ENCODE assay signal across 12 cellular contexts in genomic region chr2:204550738-204551137, GRCh38. TPM values are rescaled to one million over a fixed set of nuclear protein-coding genes. Genes with fewer than 3 reads are reported as not detected.
DNase-seq lines count a peak whose midpoint lies in the region; ATAC-seq and TF ChIP-seq lines count a peak whose summit lies in the region.
"Had no signal": no experiment of that assay in that cellular context is flagged by ENCODE, and none has a peak within 500 bp of the region (broad histone marks: within the 10 kb centered on the region; RNA-seq: fewer than 3 reads in every experiment).

No MANE protein-coding gene starts in this region.

- peaks cover 5% of the 10 kb centered on the region for H3K9me3 Mint-ChIP-seq in chondrocyte (ENCODE audit: low read depth)
- no peaks in the 10 kb centered on the region for H3K9me3 Mint-ChIP-seq in activated CD4-positive, alpha-beta T cell treated with anti-CD3 and anti-CD28 coated beads, Interleukin-2, amount 10 ng/mL, durations not matched to agents 24 days and 14 days
- H3K9me3 Mint-ChIP-seq: central memory CD8-positive, alpha-beta T cell had no signal

- no peaks in the 10 kb centered on the region for H3K27me3 ChIP-seq in lower lobe of right lung (ENCODE audit: low read depth)
- no peaks in the 10 kb centered on the region for H3K27me3 ChIP-seq in uterus
- no peaks in the 10 kb centered on the region for H3K27me3 ChIP-seq in SJCRH30
- H3K27me3 ChIP-seq: pancreas, vagina had no signal

- H3K4me3 ChIP-seq in lower lobe of right lung (no peak overlapping the region), uterus (no peak overlapping the region), SJCRH30 (no peak overlapping the region)
- H3K4me3 ChIP-seq: pancreas, PC-9, vagina had no signal

- H3K36me3 ChIP-seq in lower lobe of right lung: no peaks in the 10 kb centered on the region
- no peaks in the 10 kb centered on the region for H3K36me3 ChIP-seq in uterus
- no peaks in the 10 kb centered on the region for H3K36me3 ChIP-seq in SJCRH30
- H3K36me3 ChIP-seq: pancreas, vagina had no signal

- H3K27ac Mint-ChIP-seq in chondrocyte (ENCODE audit: unreplicated experiment): peak overlapping the region; percentile 90
- no peak overlapping the region for H3K27ac Mint-ChIP-seq in activated CD4-positive, alpha-beta T cell treated with anti-CD3 and anti-CD28 coated beads, Interleukin-2, amount 10 ng/mL, durations not matched to agents 24 days and 14 days

- TF ChIP-seq CTCF in chondrocyte (IDR thresholded peaks at IDR 0.05) (no peak), lower lobe of right lung (IDR thresholded peaks at IDR 0.05) (no peak), uterus (IDR thresholded peaks at IDR 0.05) (no peak)

- no peaks in the 10 kb centered on the region for H3K9me3 ChIP-seq in lower lobe of right lung
- no peaks in the 10 kb centered on the region for H3K9me3 ChIP-seq in uterus
- no peaks in the 10 kb centered on the region for H3K9me3 ChIP-seq in SJCRH30 (replicated peaks)
- H3K9me3 ChIP-seq: pancreas, vagina had no signal

- TF ChIP-seq POLR2A in uterus (IDR thresholded peaks at IDR 0.05): no peak

- H3K36me3 Mint-ChIP-seq in chondrocyte (ENCODE audit: low read depth): peaks cover 2% of the 10 kb centered on the region
- H3K36me3 Mint-ChIP-seq in activated CD4-positive, alpha-beta T cell treated with anti-CD3 and anti-CD28 coated beads, Interleukin-2, amount 10 ng/mL, durations not matched to agents 24 days and 14 days (ENCODE audit: low read depth): no peaks in the 10 kb centered on the region

- DNase-seq in HT1080 (ENCODE audit: low read depth): peak; percentile 20
- DNase-seq in chondrocyte (ENCODE audit: low spot score): no peak
- DNase-seq in lower lobe of right lung: no peak
- DNase-seq in uterus: no peak
- DNase-seq in activated CD4-positive, alpha-beta T cell treated with anti-CD3 and anti-CD28 coated beads, Interleukin-2, amount 10 ng/mL, durations not matched to agents 24 days and 14 days: no peak
- DNase-seq in HT-29 (ENCODE audit: low spot score): no peak
- no peak for DNase-seq in SJCRH30
- DNase-seq: NCI-H187 treated with DMSO at 0.1 percent for 48 hours, pancreas had no signal

- H3K27ac ChIP-seq in lower lobe of right lung (peak overlapping the region; percentile 19), uterus (peak overlapping the region; percentile 26 to 53), SJCRH30 (no peak overlapping the region)
- H3K27ac ChIP-seq: PC-9, vagina had no signal

- H3K4me1 ChIP-seq in lower lobe of right lung: peaks cover 25% of the 10 kb centered on the region
- no peaks in the 10 kb centered on the region for H3K4me1 ChIP-seq in uterus
- H3K4me1 ChIP-seq in SJCRH30: no peaks in the 10 kb centered on the region; the same call in 1 of the 2 replicates

- no peaks in the 10 kb centered on the region for H3K27me3 Mint-ChIP-seq in chondrocyte (ENCODE audit: low read depth)
- peaks cover 28% of the 10 kb centered on the region for H3K27me3 Mint-ChIP-seq in activated CD4-positive, alpha-beta T cell treated with anti-CD3 and anti-CD28 coated beads, Interleukin-2, amount 10 ng/mL, durations not matched to agents 24 days and 14 days

- peak overlapping the region; percentile 8 for H3K4me3 Mint-ChIP-seq in chondrocyte (ENCODE audit: unreplicated experiment)
- H3K4me3 Mint-ChIP-seq in activated CD4-positive, alpha-beta T cell treated with anti-CD3 and anti-CD28 coated beads, Interleukin-2, amount 10 ng/mL, durations not matched to agents 24 days and 14 days: no peak overlapping the region
- H3K4me3 Mint-ChIP-seq: central memory CD8-positive, alpha-beta T cell had no signal

- intact Hi-C loops in lower lobe of right lung (cut with DNase I): no loop called here
- intact Hi-C loops in uterus (cut with DNase I; ENCODE audit: low total_unique reads): no loop called here
- intact Hi-C loops in activated CD4-positive, alpha-beta T cell treated with anti-CD3 and anti-CD28 coated beads, Interleukin-2, amount 10 ng/mL, durations not matched to agents 24 days and 14 days (cut with micrococcal nuclease): no loop called here

- no peak for ATAC-seq in lower lobe of right lung

- peaks cover 56% of the 10 kb centered on the region for H3K4me1 Mint-ChIP-seq in chondrocyte (ENCODE audit: low read depth)
- H3K4me1 Mint-ChIP-seq in activated CD4-positive, alpha-beta T cell treated with anti-CD3 and anti-CD28 coated beads, Interleukin-2, amount 10 ng/mL, durations not matched to agents 24 days and 14 days: peaks cover 3% of the 10 kb centered on the region
- H3K4me1 Mint-ChIP-seq: central memory CD8-positive, alpha-beta T cell had no signal

RNA-seq across cellular contexts. Expression of gene PARD3B, which starts 5.5 kb away (rescaled TPM):
- 0.73 and 2.2 TPM in 2 replicates for total RNA-seq in HT1080 (2014; rRNA removed; shearing (Covaris generic))
- 0.90 and 1.1 TPM in 2 replicates for polyA plus RNA-seq in HT1080 (2015; cell fraction: cytosol; rRNA removed)
- 1.3 and 1.5 TPM in 2 replicates for polyA plus RNA-seq in HT1080 (2015; cell fraction: nucleus; rRNA removed)
- total RNA-seq in chondrocyte (24.3 to 39.6 TPM (median 24.9 TPM) in 3 replicates), lower lobe of right lung (23.8 TPM), uterus (10 to 100 TPM; 21.8 to 85.6 (median 36.1) TPM)
- 0.12 and 0.50 TPM in 2 replicates for total RNA-seq in activated CD4-positive, alpha-beta T cell treated with anti-CD3 and anti-CD28 coated beads, Interleukin-2, amount 10 ng/mL, durations not matched to agents 24 days and 14 days
- total RNA-seq in HT-29 (2014; rRNA removed; shearing (Covaris generic)): 1.8 and 3.9 TPM in 2 replicates
- total RNA-seq in SJCRH30 (2014; rRNA removed; shearing (Covaris generic)): 3.8 and 5.1 TPM in 2 replicates
